Comparison of ENCODE assay signal across 20 cellular contexts in the genomic region with DNA sequence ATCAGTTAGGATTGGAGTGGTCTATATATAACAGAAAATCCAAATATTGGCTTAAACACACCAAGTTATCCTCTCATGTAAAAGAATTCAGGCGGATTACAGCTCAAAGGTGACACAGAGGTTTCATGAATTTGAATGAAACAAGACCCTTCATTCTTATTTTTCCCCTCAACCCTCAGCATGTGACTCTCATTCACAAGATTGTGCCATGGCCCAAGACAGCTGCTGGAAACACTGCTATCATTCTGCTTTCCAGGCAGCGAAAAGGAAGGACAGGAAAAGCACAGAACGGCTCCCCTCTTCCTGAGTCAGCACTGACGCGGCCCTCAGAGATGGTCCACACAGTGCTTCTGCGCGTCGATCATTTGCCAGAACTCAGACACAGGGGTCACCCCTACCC.
DNase-seq lines count a peak whose midpoint lies in the region; ATAC-seq and TF ChIP-seq lines count a peak whose summit lies in the region.
"Had no signal": no experiment of that assay in that cellular context is flagged by ENCODE, and none has a peak within 500 bp of the region (broad histone marks: within the 10 kb centered on the region; RNA-seq: fewer than 3 reads in every experiment).

No MANE protein-coding gene starts in this region.

- no CpG with 5 or more reads among the region's 8 CpGs for WGBS in H9 (ENCODE audit: extremely low coverage, insufficient read length, low lambda C conversion rate)
- no CpG with 5 or more reads among the region's 8 CpGs for whole genome bisulfite sequencing in neuronal stem cell (ENCODE audit: extremely low coverage in 2 of 2, insufficient read length in 2 of 2, insufficient replicate concordance in 1 of 2), 2 donors

- H3K27me3 ChIP-seq in H9 (ENCODE audit: insufficient read depth, low read length), result no peaks in the 10 kb centered on the region
- H3K27me3 ChIP-seq in Karpas-422 (ENCODE audit: low read length), result no peaks in the 10 kb centered on the region
- H3K27me3 ChIP-seq in neuronal stem cell (ENCODE audit: control insufficient read depth in 3 of 3, insufficient read depth in 3 of 3, low read depth in 1 of 3, low read length in 3 of 3), result no peaks in the 10 kb centered on the region

- DNase-seq in H9, result no peak
- peak; percentile 67 for DNase-seq in Karpas-422
- DNase-seq in dermis blood vessel endothelial cell, result peak; percentile 23
- DNase-seq in neuronal stem cell (ENCODE audit: low spot score), result no peak
- no peak for DNase-seq in GM10266 (ENCODE audit: extremely low spot score)
- no peak for DNase-seq in NCI-H2081 treated with DMSO at 0.1 percent for 48 hours (lab: John Stamatoyannopoulos, UW)
- DNase-seq: AML-193, DND-41, GOT3, Kasumi-1, MM.1S, NCI-H1092 treated with DMSO at 0.1 percent for 48 hours, NCI-H187, NCI-H2171, NCI-H526, PC-9 had no signal

- H2BK12ac ChIP-seq in H9 (ENCODE audit: insufficient read length, low read depth, low read length) (no peak overlapping the region), neuronal stem cell (ENCODE audit: low read length) (no peak overlapping the region)

- H3K9me3 ChIP-seq in H9 (ENCODE audit: control insufficient read depth, low read depth, low read length) (no peaks in the 10 kb centered on the region), Karpas-422 (ENCODE audit: low read length) (no peaks in the 10 kb centered on the region), neuronal stem cell (replicated peaks in 1 of 2; ENCODE audit: control insufficient read depth in 2 of 2, insufficient read depth in 1 of 2, low read depth in 1 of 2, low read length in 2 of 2) (no peaks in the 10 kb centered on the region)

- H3K4ac ChIP-seq in H9 (ENCODE audit: low read depth, low read length) (no peak overlapping the region), neuronal stem cell (ENCODE audit: low read length) (no peak overlapping the region)

- no peaks in the 10 kb centered on the region for H3K79me1 ChIP-seq in H9 (ENCODE audit: insufficient read depth, low read depth, low read length, poor library complexity, severe bottlenecking)
- no peaks in the 10 kb centered on the region for H3K79me1 ChIP-seq in neuronal stem cell (ENCODE audit: low read depth, low read length)

- no peak overlapping the region for H2BK20ac ChIP-seq in H9 (ENCODE audit: low read depth, low read length, poor library complexity, severe bottlenecking)

- no peak for TF ChIP-seq CTCF in H9 (conservative IDR thresholded peaks at IDR 0.05)
- no peak for TF ChIP-seq CTCF in GM10266 (IDR thresholded peaks at IDR 0.05; ENCODE audit: control insufficient read depth, insufficient read depth, low read depth, missing control alignments)

- no peak overlapping the region for H3K27ac ChIP-seq in H9 (ENCODE audit: insufficient read length, low read depth, low read length)
- H3K27ac ChIP-seq in Karpas-422 (ENCODE audit: low read length), result peak overlapping the region; percentile 99
- no peak overlapping the region for H3K27ac ChIP-seq in neuronal stem cell (replicated peaks; ENCODE audit: low read length)
- H3K27ac ChIP-seq: C4-2B, PC-9 had no signal

- H3K79me2 ChIP-seq in H9 (ENCODE audit: insufficient read depth, low read length) (no peaks in the 10 kb centered on the region), Karpas-422 (ENCODE audit: low read length) (no peaks in the 10 kb centered on the region)

- no peaks in the 10 kb centered on the region for H3K36me3 Mint-ChIP-seq in H9 (ENCODE audit: insufficient read depth in 1 of 3, low read depth in 3 of 3)
- H3K36me3 Mint-ChIP-seq: IgD-negative memory B cell had no signal

- H4K8ac ChIP-seq in H9 (replicated peaks; ENCODE audit: insufficient read length, low read depth, low read length) (no peak overlapping the region), neuronal stem cell (ENCODE audit: low read depth, low read length) (no peak overlapping the region)

- peak overlapping the region; percentile 56; the same call in 1 of the 2 replicates for H3K4me3 ChIP-seq in Karpas-422 (ENCODE audit: low read length)
- H3K4me3 ChIP-seq in neuronal stem cell (ENCODE audit: low read length in 2 of 2), result no peak overlapping the region
- H3K4me3 ChIP-seq: PC-9 had no signal

- no peaks in the 10 kb centered on the region for H3K9me2 ChIP-seq in Karpas-422 (replicated peaks; ENCODE audit: insufficient read depth, low read length)

- no peak overlapping the region for H4K5ac ChIP-seq in H9 (ENCODE audit: insufficient read length, low read depth, low read length)

- peaks cover 57 to 60% of the 10 kb centered on the region in 2 experiments for H3K4me1 Mint-ChIP-seq in H9
- H3K4me1 Mint-ChIP-seq: IgD-negative memory B cell had no signal

- no peaks in the 10 kb centered on the region for H4K20me1 ChIP-seq in H9 (ENCODE audit: control insufficient read depth, insufficient read depth, insufficient read length)
- H4K20me1 ChIP-seq in Karpas-422 (ENCODE audit: insufficient read depth, low read depth, low read length), result no peaks in the 10 kb centered on the region

- no peak overlapping the region for H3T11ph ChIP-seq in H9 (ENCODE audit: low read length)

- H3K23me2 ChIP-seq in H9 (ENCODE audit: insufficient read length, low read depth, low read length, poor library complexity, severe bottlenecking), result no peaks in the 10 kb centered on the region

- no peak overlapping the region for H3K4me3 Mint-ChIP-seq in H9
- H3K4me3 Mint-ChIP-seq: IgD-negative memory B cell; T-helper 1 cell treated with Interleukin-12 subunit alpha and Interleukin-12 subunit beta and Interleukin-4 antibody, amounts not matched to agents 30 μg/mL and 1 μg/mL, for 36 hours had no signal

- H2BK15ac ChIP-seq in H9 (ENCODE audit: low read depth, low read length) (no peak overlapping the region), neuronal stem cell (ENCODE audit: low read length) (no peak overlapping the region)

- no peak overlapping the region for H3K14ac ChIP-seq in H9 (ENCODE audit: insufficient read depth, low read length)
- no peak overlapping the region for H3K14ac ChIP-seq in neuronal stem cell (ENCODE audit: low read length)

- H3K9me3 Mint-ChIP-seq in H9, result no peaks in the 10 kb centered on the region
- H3K9me3 Mint-ChIP-seq: T-helper 1 cell treated with Interleukin-12 subunit alpha and Interleukin-12 subunit beta and Interleukin-4 antibody, amounts not matched to agents 30 μg/mL and 1 μg/mL, for 36 hours had no signal

- no peak overlapping the region for H2AK5ac ChIP-seq in H9 (ENCODE audit: insufficient read length, low read length)
- H2AK5ac ChIP-seq in neuronal stem cell (ENCODE audit: low read depth, low read length), result no peak overlapping the region

- no peak for ATAC-seq in HG02852 (IDR thresholded peaks at IDR 0.05; ENCODE audit: unreplicated experiment)

- no peak overlapping the region for H3K56ac ChIP-seq in H9 (ENCODE audit: insufficient read length, low read depth, low read length)

- no peak overlapping the region for H3K18ac ChIP-seq in H9 (ENCODE audit: insufficient read length, low read depth, low read length)
- H3K18ac ChIP-seq in neuronal stem cell (ENCODE audit: low read length), result peak overlapping the region; percentile 1

- H4K91ac ChIP-seq in H9 (ENCODE audit: insufficient read length, low read depth, low read length) (no peak overlapping the region), neuronal stem cell (ENCODE audit: low read depth, low read length, poor library complexity) (no peak overlapping the region)

- H2AFZ ChIP-seq in H9 (ENCODE audit: low read length) (no peak overlapping the region), Karpas-422 (ENCODE audit: low read length) (no peak overlapping the region), neuronal stem cell (ENCODE audit: low read length) (no peak overlapping the region)
- H2AFZ ChIP-seq: PC-9 had no signal

- H3K27me3 Mint-ChIP-seq in H9 (ENCODE audit: low read depth), result no peaks in the 10 kb centered on the region
- H3K27me3 Mint-ChIP-seq: IgD-negative memory B cell had no signal

- peak overlapping the region; percentile 68 to 95 (median 92); a peak in 5 of 7 replicates for H3K27ac Mint-ChIP-seq in H9
- H3K27ac Mint-ChIP-seq: IgD-negative memory B cell; T-helper 1 cell treated with Interleukin-12 subunit alpha and Interleukin-12 subunit beta and Interleukin-4 antibody, amounts not matched to agents 30 μg/mL and 1 μg/mL, for 36 hours had no signal

- H2BK5ac ChIP-seq in H9 (ENCODE audit: insufficient read length, low read length) (no peak overlapping the region), neuronal stem cell (ENCODE audit: low read length) (no peak overlapping the region)

- no peak overlapping the region for H3K9ac ChIP-seq in H9 (ENCODE audit: extremely low read depth, insufficient read length, low read length)
- H3K9ac ChIP-seq in Karpas-422 (ENCODE audit: low read length), result peak overlapping the region; percentile 69
- no peak overlapping the region for H3K9ac ChIP-seq in neuronal stem cell (ENCODE audit: low read depth, low read length, poor library complexity)

- H2BK120ac ChIP-seq in H9 (ENCODE audit: low read depth, low read length, poor library complexity, severe bottlenecking) (no peak overlapping the region), neuronal stem cell (ENCODE audit: low read depth, low read length) (no peak overlapping the region)

- H3K4me2 ChIP-seq in H9 (ENCODE audit: insufficient read depth, insufficient read length, low read length) (no peak overlapping the region), Karpas-422 (ENCODE audit: low read depth, low read length, poor library complexity, severe bottlenecking) (peak overlapping the region; percentile 85), neuronal stem cell (ENCODE audit: insufficient read depth, low read length, poor library complexity, severe bottlenecking) (no peak overlapping the region)
- H3K4me2 ChIP-seq: PC-9 had no signal

- H3K4me1 ChIP-seq in H9 (ENCODE audit: insufficient read depth, low read length), result 0 out of 2 replicates have a peak, but pooled peaks cover 2% of the 10 kb centered on the region
- peaks cover 71% of the 10 kb centered on the region for H3K4me1 ChIP-seq in Karpas-422 (ENCODE audit: low read length)
- peaks cover 0 to 7% of the 10 kb centered on the region in 2 donors for H3K4me1 ChIP-seq in neuronal stem cell (ENCODE audit: control insufficient read depth in 2 of 2, insufficient read depth in 1 of 2, low read depth in 1 of 2, low read length in 2 of 2)

- H3K36me3 ChIP-seq in Karpas-422 (ENCODE audit: insufficient read depth, low read length), result no peaks in the 10 kb centered on the region
- H3K36me3 ChIP-seq in neuronal stem cell (replicated peaks in 1 of 2; ENCODE audit: control insufficient read depth in 2 of 2, insufficient read depth in 2 of 2, low read length in 2 of 2), result no peaks in the 10 kb centered on the region

- H3K23ac ChIP-seq in H9 (ENCODE audit: insufficient read length, low read depth, low read length) (no peak overlapping the region), neuronal stem cell (ENCODE audit: low read depth, low read length, poor library complexity) (no peak overlapping the region)

Comparison
In these comparisons a context has a peak if more than half of its experiments do, and no peak if none do; other contexts are left out.
1. DNase-seq: peak in Karpas-422 (single experiment) and dermis blood vessel endothelial cell (single experiment); none in H9 (single experiment), neuronal stem cell (single experiment), GM10266 (single experiment) and NCI-H2081 treated with DMSO at 0.1 percent for 48 hours (single experiment).